ENCODE assay signal across 1 cellular context in the genomic region with DNA sequence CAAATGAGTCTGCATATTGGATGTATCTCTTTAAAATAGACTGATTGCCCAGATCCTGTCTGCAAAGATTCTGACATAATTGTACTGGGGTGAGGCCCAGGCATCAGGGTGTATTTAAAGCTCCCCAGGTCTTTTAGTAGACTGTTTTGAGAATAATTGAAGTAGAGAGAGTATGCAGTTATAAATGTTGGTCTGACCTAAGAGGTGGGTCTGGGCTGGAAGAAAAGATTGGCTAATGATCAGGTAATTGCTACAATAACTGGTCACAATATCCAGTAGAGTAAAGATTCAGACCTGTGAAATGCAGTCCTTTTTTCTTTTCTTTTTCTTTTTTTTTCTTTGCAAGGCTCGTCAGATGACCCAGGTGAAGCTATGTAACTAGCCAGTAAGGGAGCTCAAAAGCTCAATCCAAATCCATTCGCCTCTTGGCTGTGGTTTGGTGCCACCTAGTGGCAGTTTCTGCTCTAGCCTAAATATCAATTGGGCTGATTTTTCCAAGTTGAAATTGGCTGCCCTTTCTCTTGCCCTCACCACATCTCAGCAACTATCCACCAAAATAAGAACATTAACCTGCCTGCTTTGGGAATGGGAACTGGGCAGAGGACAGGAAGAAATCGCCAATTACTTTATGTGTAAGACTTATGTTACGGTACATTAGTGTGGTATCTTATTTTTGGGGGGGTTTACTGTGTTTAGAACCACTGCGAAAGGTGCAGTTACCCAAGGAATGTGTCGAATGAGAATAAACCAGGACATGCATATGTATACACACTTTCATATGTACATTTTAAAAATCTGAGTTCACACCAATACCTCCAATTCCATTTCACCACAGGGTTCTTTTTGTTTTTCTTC.
TF ChIP-seq lines count a peak whose summit lies in the region.

No MANE protein-coding gene starts in this region.

TF ChIP-seq in H1, 55 proteins besides CTCF, POLR2A, EP300 and RAD21:
- TF ChIP-seq, protein P1, sequence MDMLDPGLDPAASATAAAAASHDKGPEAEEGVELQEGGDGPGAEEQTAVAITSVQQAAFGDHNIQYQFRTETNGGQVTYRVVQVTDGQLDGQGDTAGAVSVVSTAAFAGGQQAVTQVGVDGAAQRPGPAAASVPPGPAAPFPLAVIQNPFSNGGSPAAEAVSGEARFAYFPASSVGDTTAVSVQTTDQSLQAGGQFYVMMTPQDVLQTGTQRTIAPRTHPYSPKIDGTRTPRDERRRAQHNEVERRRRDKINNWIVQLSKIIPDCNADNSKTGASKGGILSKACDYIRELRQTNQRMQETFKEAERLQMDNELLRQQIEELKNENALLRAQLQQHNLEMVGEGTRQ (IDR thresholded peaks at IDR 0.05; ENCODE audit: low read length) = peak; percentile 50; the same call in 1 of the 2 replicates
- TF ChIP-seq TCF12 (IDR thresholded peaks at IDR 0.05; ENCODE audit: low read depth, low read length) (no peak), POLR2AphosphoS5 (IDR thresholded peaks at IDR 0.05; ENCODE audit: low read depth, low read length) (no peak), SUZ12 (IDR thresholded peaks at IDR 0.05; ENCODE audit: low read length) (no peak), MAFK (IDR thresholded peaks at IDR 0.05; ENCODE audit: low read depth, low read length) (0 out of 2 replicates have a peak, but pooled peaks have one; percentile 1), YY1 (IDR thresholded peaks at IDR 0.05; ENCODE audit: low read depth, low read length) (no peak), TBP (IDR thresholded peaks at IDR 0.05; ENCODE audit: low read depth, low read length) (no peak), CREB1 (IDR thresholded peaks at IDR 0.05) (peak; percentile 41; the same call in 1 of the 2 replicates), CBX8 (IDR thresholded peaks at IDR 0.05; ENCODE audit: borderline replicate concordance, low read depth, low read length) (no peak), RXRA (IDR thresholded peaks at IDR 0.05; ENCODE audit: insufficient read depth, low read depth, low read length) (no peak), KDM1A (IDR thresholded peaks at IDR 0.05; ENCODE audit: borderline replicate concordance, low read length) (no peak), BACH1 (IDR thresholded peaks at IDR 0.05; ENCODE audit: low read length) (no peak), POU5F1 (IDR thresholded peaks at IDR 0.05; ENCODE audit: low read depth, low read length) (no peak), GABPA (IDR thresholded peaks at IDR 0.05; ENCODE audit: borderline replicate concordance, insufficient read depth, low read length) (no peak)
- TF ChIP-seq, protein P2, sequence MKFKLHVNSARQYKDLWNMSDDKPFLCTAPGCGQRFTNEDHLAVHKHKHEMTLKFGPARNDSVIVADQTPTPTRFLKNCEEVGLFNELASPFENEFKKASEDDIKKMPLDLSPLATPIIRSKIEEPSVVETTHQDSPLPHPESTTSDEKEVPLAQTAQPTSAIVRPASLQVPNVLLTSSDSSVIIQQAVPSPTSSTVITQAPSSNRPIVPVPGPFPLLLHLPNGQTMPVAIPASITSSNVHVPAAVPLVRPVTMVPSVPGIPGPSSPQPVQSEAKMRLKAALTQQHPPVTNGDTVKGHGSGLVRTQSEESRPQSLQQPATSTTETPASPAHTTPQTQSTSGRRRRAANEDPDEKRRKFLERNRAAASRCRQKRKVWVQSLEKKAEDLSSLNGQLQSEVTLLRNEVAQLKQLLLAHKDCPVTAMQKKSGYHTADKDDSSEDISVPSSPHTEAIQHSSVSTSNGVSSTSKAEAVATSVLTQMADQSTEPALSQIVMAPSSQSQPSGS (IDR thresholded peaks at IDR 0.05; ENCODE audit: low read length) = 0 out of 2 replicates have a peak, but pooled peaks have one; percentile 51
- TF ChIP-seq, protein P3, sequence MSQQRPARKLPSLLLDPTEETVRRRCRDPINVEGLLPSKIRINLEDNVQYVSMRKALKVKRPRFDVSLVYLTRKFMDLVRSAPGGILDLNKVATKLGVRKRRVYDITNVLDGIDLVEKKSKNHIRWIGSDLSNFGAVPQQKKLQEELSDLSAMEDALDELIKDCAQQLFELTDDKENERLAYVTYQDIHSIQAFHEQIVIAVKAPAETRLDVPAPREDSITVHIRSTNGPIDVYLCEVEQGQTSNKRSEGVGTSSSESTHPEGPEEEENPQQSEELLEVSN (IDR thresholded peaks at IDR 0.05) = no peak
